Comparison of ENCODE assay signal across 24 cellular contexts in genomic region chr18:34283506-34283905, GRCh38. TPM values are rescaled to one million over a fixed set of nuclear protein-coding genes. Genes with fewer than 3 reads are reported as not detected.
A peak's percentile ranks its signal among the peaks of the same experiment; 100 is the strongest.
DNase-seq lines count a peak whose midpoint lies in the region; ATAC-seq and TF ChIP-seq lines count a peak whose summit lies in the region.
"Had no signal": no experiment of that assay in that cellular context is flagged by ENCODE, and none has a peak within 500 bp of the region (broad histone marks: within the 10 kb centered on the region; RNA-seq: fewer than 3 reads in every experiment).

No MANE protein-coding gene starts in this region.

- H3K9ac ChIP-seq in OCI-LY3 (ENCODE audit: low read length) (no peak overlapping the region), mesendoderm (ENCODE audit: low read length) (no peak overlapping the region)
- H3K9ac ChIP-seq: SK-N-SH had no signal

- TF ChIP-seq POLR2A in upper lobe of left lung (IDR thresholded peaks at IDR 0.05), result no peak

- no peak overlapping the region for H4K8ac ChIP-seq in mesendoderm (ENCODE audit: low read depth, low read length)

- TF ChIP-seq CTCF in GM23338 (conservative IDR thresholded peaks at IDR 0.05; ENCODE audit: low read depth in 2 of 2), result no peak
- no peak for TF ChIP-seq CTCF in OCI-LY3 (IDR thresholded peaks at IDR 0.05; ENCODE audit: low read depth, low read length)
- TF ChIP-seq CTCF in upper lobe of left lung (IDR thresholded peaks at IDR 0.05), result no peak

- H3K4me2 ChIP-seq in GM23338 (no peak overlapping the region), OCI-LY3 (ENCODE audit: low read length) (no peak overlapping the region), mesendoderm (ENCODE audit: low read length) (no peak overlapping the region)
- H3K4me2 ChIP-seq: A549, SK-N-SH had no signal

- no peaks in the 10 kb centered on the region for H3K9me3 ChIP-seq in OCI-LY3 (ENCODE audit: insufficient read depth, low read length)
- peaks cover 4 to 10% (median 8%) of the 10 kb centered on the region in 4 donors for H3K9me3 ChIP-seq in upper lobe of left lung
- H3K9me3 ChIP-seq: A549, SK-N-SH had no signal

- H3K9me2 ChIP-seq in GM23338 (ENCODE audit: insufficient read depth), result 0 out of 2 replicates have a peak, but pooled peaks cover under 1% of the 10 kb centered on the region
- H3K9me2 ChIP-seq: SK-N-SH had no signal

- H3K36me3 Mint-ChIP-seq in GM23338 (ENCODE audit: low read depth), result peaks cover 6% of the 10 kb centered on the region
- H3K36me3 Mint-ChIP-seq: CD4-positive, alpha-beta memory T cell had no signal

- H3K27me3 Mint-ChIP-seq in GM23338 (ENCODE audit: insufficient read depth, low read depth, poor library complexity), result peaks cover 1% of the 10 kb centered on the region
- H3K27me3 Mint-ChIP-seq: CD4-positive, alpha-beta memory T cell had no signal

- no peak overlapping the region for H2BK120ac ChIP-seq in mesendoderm (ENCODE audit: low read depth, low read length)

- H3K4ac ChIP-seq in mesendoderm (ENCODE audit: low read depth, low read length), result no peak overlapping the region

- H4K20me1 ChIP-seq in GM23338 (replicated peaks; ENCODE audit: insufficient read depth) (no peaks in the 10 kb centered on the region), OCI-LY3 (ENCODE audit: insufficient read depth, low read length) (no peaks in the 10 kb centered on the region)

- no peaks in the 10 kb centered on the region for H3K4me1 Mint-ChIP-seq in GM23338
- H3K4me1 Mint-ChIP-seq: CD4-positive, alpha-beta memory T cell had no signal

- H3K36me3 ChIP-seq in GM23338 (ENCODE audit: insufficient read depth), result no peaks in the 10 kb centered on the region
- no peaks in the 10 kb centered on the region for H3K36me3 ChIP-seq in OCI-LY3 (replicated peaks; ENCODE audit: low read depth, low read length)
- no peaks in the 10 kb centered on the region for H3K36me3 ChIP-seq in mesendoderm (ENCODE audit: control insufficient read depth, insufficient read depth, low read length)
- no peaks in the 10 kb centered on the region for H3K36me3 ChIP-seq in upper lobe of left lung

- H3K4me3 ChIP-seq in GM23338 (no peak overlapping the region), OCI-LY3 (ENCODE audit: low read length) (no peak overlapping the region), mesendoderm (ENCODE audit: low read length) (no peak overlapping the region), upper lobe of left lung (no peak overlapping the region)
- H3K4me3 ChIP-seq: A549 had no signal

- H3K18ac ChIP-seq in mesendoderm (ENCODE audit: low read length), result no peak overlapping the region

- H3K27me3 ChIP-seq in GM23338 (ENCODE audit: insufficient read depth) (no peaks in the 10 kb centered on the region), OCI-LY3 (ENCODE audit: low read depth, low read length) (no peaks in the 10 kb centered on the region), mesendoderm (ENCODE audit: insufficient read depth, low read length, poor library complexity) (no peaks in the 10 kb centered on the region), upper lobe of left lung (no peaks in the 10 kb centered on the region)

- H3K9me3 Mint-ChIP-seq in GM23338, result peaks cover 6% of the 10 kb centered on the region

- H3K27ac ChIP-seq in GM23338 (ENCODE audit: low read depth) (no peak overlapping the region), OCI-LY3 (ENCODE audit: low read length) (no peak overlapping the region), mesendoderm (ENCODE audit: low read depth, low read length) (no peak overlapping the region), upper lobe of left lung (no peak overlapping the region)
- H3K27ac ChIP-seq: A549 had no signal

- H3K79me1 ChIP-seq in mesendoderm (ENCODE audit: low read length), result no peaks in the 10 kb centered on the region

- no peak overlapping the region for H2AK5ac ChIP-seq in mesendoderm (ENCODE audit: low read length)

- H3F3A ChIP-seq in GM23338 (replicated peaks; ENCODE audit: low read depth), result no peaks in the 10 kb centered on the region

- no peak for TF ChIP-seq EP300 in upper lobe of left lung (IDR thresholded peaks at IDR 0.05)

- no peak overlapping the region for H2BK15ac ChIP-seq in mesendoderm (replicated peaks; ENCODE audit: low read depth)

- no peak overlapping the region for H3K4me3 Mint-ChIP-seq in GM23338
- H3K4me3 Mint-ChIP-seq: CD4-positive, alpha-beta memory T cell; H9 had no signal

- H3K4me1 ChIP-seq in GM23338 (ENCODE audit: insufficient read depth) (no peaks in the 10 kb centered on the region), OCI-LY3 (ENCODE audit: low read length) (no peaks in the 10 kb centered on the region), mesendoderm (ENCODE audit: control insufficient read depth, low read depth, low read length) (no peaks in the 10 kb centered on the region), upper lobe of left lung (no peaks in the 10 kb centered on the region)
- H3K4me1 ChIP-seq: A549 had no signal

- no peaks in the 10 kb centered on the region for H3K79me2 ChIP-seq in GM23338 (replicated peaks; ENCODE audit: insufficient read depth)
- no peaks in the 10 kb centered on the region for H3K79me2 ChIP-seq in OCI-LY3 (ENCODE audit: low read length)
- no peaks in the 10 kb centered on the region for H3K79me2 ChIP-seq in mesendoderm (ENCODE audit: control insufficient read depth, insufficient read depth, low read length)

- no peak overlapping the region for H3K23ac ChIP-seq in mesendoderm (ENCODE audit: low read length)

- H3K56ac ChIP-seq in mesendoderm (ENCODE audit: low read length), result no peak overlapping the region

- no peak overlapping the region for H4K5ac ChIP-seq in mesendoderm (ENCODE audit: low read length)

- WGBS in mesendoderm (ENCODE audit: extremely low coverage, insufficient coverage, low lambda C conversion rate), result no CpG with 5 or more reads among the region's 1 CpG
- WGBS in upper lobe of left lung, 2 donors, result 32 to 63% methylated on average over 1 of the region's 1 CpG

- DNase-seq in GM23338 (ENCODE audit: low spot score) (peak; percentile 47), iPS DF 19.7 (ENCODE audit: low read depth, low spot score) (peak; percentile 12), mesendoderm (peak; percentile 18), upper lobe of left lung (no peak), MV-4-11 (lab: John Stamatoyannopoulos, UW) (no peak), activated gamma-delta T cell (lab: John Stamatoyannopoulos, UW) (no peak)
- DNase-seq: AML-193; CD4-positive, alpha-beta memory T cell; COR-L47; DND-41; H9; Kasumi-1; NCI-H1105 treated with DMSO at 0.1 percent for 48 hours; NCI-H1694; NCI-H2029 treated with DMSO at 0.1 percent for 48 hours; NCI-H226; NCI-H510A; PC-3; SK-N-SH had no signal

- ATAC-seq in GM23338 (no peak), upper lobe of left lung (ENCODE audit: low FRiP score in 2 of 2) (no peak)
- ATAC-seq: A549, HepG2, PC-3 had no signal

- H2AFZ ChIP-seq in GM23338 (peak overlapping the region; percentile 68; the same call in 1 of the 2 replicates), OCI-LY3 (ENCODE audit: low read depth, low read length) (peak overlapping the region; percentile 34; the same call in 1 of the 2 replicates)

- H3K27ac Mint-ChIP-seq in GM23338, result peak overlapping the region; percentile 22; the same call in 1 of the 2 replicates
- H3K27ac Mint-ChIP-seq: CD4-positive, alpha-beta memory T cell had no signal

- no peak overlapping the region for H2BK5ac ChIP-seq in mesendoderm (ENCODE audit: low read length)

TF ChIP-seq in GM23338, 12 proteins besides CTCF, POLR2A, EP300 and RAD21:
- TF ChIP-seq, protein P1, sequence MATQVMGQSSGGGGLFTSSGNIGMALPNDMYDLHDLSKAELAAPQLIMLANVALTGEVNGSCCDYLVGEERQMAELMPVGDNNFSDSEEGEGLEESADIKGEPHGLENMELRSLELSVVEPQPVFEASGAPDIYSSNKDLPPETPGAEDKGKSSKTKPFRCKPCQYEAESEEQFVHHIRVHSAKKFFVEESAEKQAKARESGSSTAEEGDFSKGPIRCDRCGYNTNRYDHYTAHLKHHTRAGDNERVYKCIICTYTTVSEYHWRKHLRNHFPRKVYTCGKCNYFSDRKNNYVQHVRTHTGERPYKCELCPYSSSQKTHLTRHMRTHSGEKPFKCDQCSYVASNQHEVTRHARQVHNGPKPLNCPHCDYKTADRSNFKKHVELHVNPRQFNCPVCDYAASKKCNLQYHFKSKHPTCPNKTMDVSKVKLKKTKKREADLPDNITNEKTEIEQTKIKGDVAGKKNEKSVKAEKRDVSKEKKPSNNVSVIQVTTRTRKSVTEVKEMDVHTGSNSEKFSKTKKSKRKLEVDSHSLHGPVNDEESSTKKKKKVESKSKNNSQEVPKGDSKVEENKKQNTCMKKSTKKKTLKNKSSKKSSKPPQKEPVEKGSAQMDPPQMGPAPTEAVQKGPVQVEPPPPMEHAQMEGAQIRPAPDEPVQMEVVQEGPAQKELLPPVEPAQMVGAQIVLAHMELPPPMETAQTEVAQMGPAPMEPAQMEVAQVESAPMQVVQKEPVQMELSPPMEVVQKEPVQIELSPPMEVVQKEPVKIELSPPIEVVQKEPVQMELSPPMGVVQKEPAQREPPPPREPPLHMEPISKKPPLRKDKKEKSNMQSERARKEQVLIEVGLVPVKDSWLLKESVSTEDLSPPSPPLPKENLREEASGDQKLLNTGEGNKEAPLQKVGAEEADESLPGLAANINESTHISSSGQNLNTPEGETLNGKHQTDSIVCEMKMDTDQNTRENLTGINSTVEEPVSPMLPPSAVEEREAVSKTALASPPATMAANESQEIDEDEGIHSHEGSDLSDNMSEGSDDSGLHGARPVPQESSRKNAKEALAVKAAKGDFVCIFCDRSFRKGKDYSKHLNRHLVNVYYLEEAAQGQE (IDR thresholded peaks at IDR 0.05; ENCODE audit: unreplicated experiment), result no peak
- TF ChIP-seq NANOG (IDR thresholded peaks at IDR 0.05; ENCODE audit: borderline replicate concordance), result no peak

RNA-seq across cellular contexts. Expression of gene NOL4, which starts 58.8 kb away (rescaled TPM):
- 0.52 and 4.4 TPM in 2 replicates for total RNA-seq in GM23338 (2014; rRNA removed; shearing (Covaris generic))
- polyA plus RNA-seq in GM23338 (2016; fragmentation: Nextera tagmentation; extraction: Ambion mirVana), result 0.33 and 0.63 TPM in 2 replicates
- polyA plus RNA-seq in mesendoderm (2013, experiment 1 of 2), result 0.77 TPM
- 1.0 TPM for polyA plus RNA-seq in mesendoderm (2013, experiment 2 of 2)
- under 1 TPM in 1 of 6 donors, not detected in 5; 0.40 TPM for total RNA-seq in upper lobe of left lung
- total RNA-seq: CD4-positive, alpha-beta memory T cell; HT1080; M059J; PC-3 had no signal
- polyA plus RNA-seq: A549; CD4-positive, alpha-beta memory T cell; HepG2 had no signal

Comparison
In these comparisons a context has a peak if more than half of its experiments do, and no peak if none do; other contexts are left out.
1. DNase-seq: peak in GM23338 (single experiment), iPS DF 19.7 (single experiment) and mesendoderm (single experiment); none in upper lobe of left lung (0 of 2), MV-4-11 (single experiment) and activated gamma-delta T cell (single experiment).